Comparison of ENCODE assay signal across 9 cellular contexts in the genomic region with DNA sequence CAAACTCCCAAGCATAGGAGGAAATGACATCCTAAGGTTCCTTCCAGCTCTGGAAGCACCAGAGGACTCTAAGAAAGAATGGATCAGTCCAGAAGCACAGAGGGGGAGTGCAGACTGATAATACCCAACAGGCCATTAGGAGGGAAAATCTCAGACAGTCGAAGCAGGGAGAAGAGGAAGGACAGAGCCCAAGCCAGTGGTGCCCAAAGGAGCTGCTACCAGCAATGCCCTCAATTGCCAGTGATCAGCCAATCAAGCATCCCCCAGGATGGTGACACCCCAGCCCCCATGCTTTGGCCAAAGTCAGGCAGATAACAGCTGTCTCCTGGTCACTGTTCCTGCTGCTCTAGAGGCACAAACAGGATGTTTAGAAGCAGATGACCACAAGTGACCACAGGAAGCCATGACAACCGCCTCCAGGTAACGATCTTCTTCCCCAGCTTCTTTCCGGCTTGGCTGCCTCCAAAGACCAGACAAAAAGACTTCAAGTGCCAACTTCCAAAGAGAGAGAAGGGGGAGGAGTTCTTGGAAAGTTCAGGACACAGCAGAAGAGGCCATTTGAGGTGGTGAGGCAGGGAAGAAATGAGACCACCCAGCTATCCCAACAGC. TPM values are rescaled to one million over a fixed set of nuclear protein-coding genes. Genes with fewer than 3 reads are reported as not detected.
DNase-seq lines count a peak whose midpoint lies in the region; ATAC-seq, FAIRE-seq and TF ChIP-seq lines count a peak whose summit lies in the region.
"Had no signal": no experiment of that assay in that cellular context is flagged by ENCODE, and none has a peak within 500 bp of the region (broad histone marks: within the 10 kb centered on the region; RNA-seq: fewer than 3 reads in every experiment).

No MANE protein-coding gene starts in this region.

- H3K18ac ChIP-seq in H1 (ENCODE audit: extremely low read depth, low read length): no peak overlapping the region
- peak overlapping the region; percentile 15 for H3K18ac ChIP-seq in neuronal stem cell (ENCODE audit: low read length)

- H3K79me2 ChIP-seq in PC-3 (ENCODE audit: low read length) (peaks cover 100% of the 10 kb centered on the region), H1 (ENCODE audit: control insufficient read depth in 1 of 2, insufficient read depth in 2 of 2, low read length in 2 of 2) (peaks cover 0 to 72% of the 10 kb centered on the region in 2 experiments; a peak in 3 of 4 replicates)

- H3K4me3 ChIP-seq in BLaER1 treated with 17β-estradiol and CSF1 and Interleukin-3, amounts not matched to agents 10 nM and 100 nM: no peak overlapping the region
- H3K4me3 ChIP-seq in PC-3 (ENCODE audit: low read length) (no peak overlapping the region), H1 (ENCODE audit: extremely low read depth in 1 of 4, insufficient read depth in 2 of 4, low read depth in 3 of 4, low read length in 4 of 4) (no peak overlapping the region), neuronal stem cell (ENCODE audit: low read length in 2 of 2) (no peak overlapping the region)

- H2BK120ac ChIP-seq in H1 (replicated peaks; ENCODE audit: low read depth, low read length): no peak overlapping the region
- no peak overlapping the region for H2BK120ac ChIP-seq in neuronal stem cell (ENCODE audit: low read depth, low read length)

- TF ChIP-seq RAD21 in H1 (IDR thresholded peaks at IDR 0.05 in 1 of 2, conservative IDR thresholded peaks at IDR 0.05 in 1 of 2; ENCODE audit: low read depth in 2 of 2, low read length in 2 of 2): no peak

- ATAC-seq in PC-3 (no peak), HG02852 (IDR thresholded peaks at IDR 0.05; ENCODE audit: unreplicated experiment) (no peak)

- no peak overlapping the region for H3K56ac ChIP-seq in H1 (replicated peaks; ENCODE audit: insufficient read length, low read depth, low read length)

- no peak for TF ChIP-seq EP300 in H1 (IDR thresholded peaks at IDR 0.05; ENCODE audit: borderline replicate concordance in 1 of 2, low read depth in 2 of 2, low read length in 2 of 2)

- no peaks in the 10 kb centered on the region for H3K9me3 ChIP-seq in BLaER1 treated with 17β-estradiol and CSF1 and Interleukin-3, amounts not matched to agents 10 nM and 100 nM (replicated peaks in 1 of 11)
- H3K9me3 ChIP-seq in PC-3 (ENCODE audit: low read length): no peaks in the 10 kb centered on the region
- no peaks in the 10 kb centered on the region for H3K9me3 ChIP-seq in H1 (ENCODE audit: insufficient read depth in 2 of 2, low read depth in 1 of 2, low read length in 1 of 2)
- H3K9me3 ChIP-seq in neuronal stem cell (replicated peaks in 1 of 2; ENCODE audit: control insufficient read depth in 2 of 2, insufficient read depth in 1 of 2, low read depth in 1 of 2, low read length in 2 of 2): peaks cover 0 to 2% of the 10 kb centered on the region in 2 donors

- DNase-seq in PC-3: no peak
- DNase-seq in H1 (ENCODE audit: low read depth in 1 of 2, low spot score in 2 of 2): no peak
- no peak for DNase-seq in neuronal stem cell (ENCODE audit: low spot score)
- no peak for DNase-seq in middle frontal gyrus (ENCODE audit: extremely low spot score, low spot score)
- DNase-seq in DMS79 treated with DMSO at 0.1 percent for 48 hours (lab: John Stamatoyannopoulos, UW): no peak
- DNase-seq in D341Med (ENCODE audit: low spot score): no peak
- DNase-seq: NCI-H2029 treated with DMSO at 0.1 percent for 48 hours had no signal

- peaks cover 0 to 33% (median 0%) of the 10 kb centered on the region in 11 experiments; a peak in 7 of 22 replicates for H3K27me3 ChIP-seq in BLaER1 treated with 17β-estradiol and CSF1 and Interleukin-3, amounts not matched to agents 10 nM and 100 nM
- H3K27me3 ChIP-seq in PC-3 (ENCODE audit: low read length): no peaks in the 10 kb centered on the region
- no peaks in the 10 kb centered on the region for H3K27me3 ChIP-seq in H1 (replicated peaks in 1 of 4; ENCODE audit: control insufficient read depth in 3 of 4, extremely low read depth in 1 of 4, insufficient read depth in 3 of 4, low read length in 3 of 4)
- H3K27me3 ChIP-seq in neuronal stem cell (ENCODE audit: control insufficient read depth in 3 of 3, insufficient read depth in 3 of 3, low read depth in 1 of 3, low read length in 3 of 3): no peaks in the 10 kb centered on the region

- BruUV-seq in PC-3 (replicated peaks; lab: Mats Ljungman, UMichigan): no TSS peak

- H4K20me1 ChIP-seq in BLaER1 treated with 17β-estradiol and CSF1 and Interleukin-3, amounts not matched to agents 10 nM and 100 nM: peaks cover 42 to 87% (median 69%) of the 10 kb centered on the region in 11 experiments
- H4K20me1 ChIP-seq in PC-3 (ENCODE audit: low read length) (peaks cover 71% of the 10 kb centered on the region), H1 (replicated peaks in 1 of 2; ENCODE audit: control insufficient read depth in 1 of 2, insufficient read depth in 2 of 2, low read length in 2 of 2) (peaks cover 9 to 29% of the 10 kb centered on the region in 2 experiments)

- intact Hi-C loops in PC-3 (cut with micrococcal nuclease): no loop called here

- peak overlapping the region in 1 of 11 experiments; percentile 51; a peak in 1 of 22 replicates for H3K27ac ChIP-seq in BLaER1 treated with 17β-estradiol and CSF1 and Interleukin-3, amounts not matched to agents 10 nM and 100 nM
- H3K27ac ChIP-seq in PC-3 (ENCODE audit: low read length): 0 out of 2 replicates have a peak overlapping the region, but pooled peaks have one; percentile 10
- H3K27ac ChIP-seq in H1 (ENCODE audit: low read depth, low read length): no peak overlapping the region
- no peak overlapping the region for H3K27ac ChIP-seq in neuronal stem cell (replicated peaks; ENCODE audit: low read length)

- FAIRE-seq in H1 (lab: Jason Lieb, UNC): no peak

- H3K4me2 ChIP-seq in BLaER1 treated with 17β-estradiol and CSF1 and Interleukin-3, amounts not matched to agents 10 nM and 100 nM: peak overlapping the region; percentile 75 to 100 (median 81); a peak in 20 of 22 replicates
- H3K4me2 ChIP-seq in PC-3 (ENCODE audit: low read length) (peak overlapping the region; percentile 16), H1 (ENCODE audit: insufficient read depth in 1 of 2, low read depth in 2 of 2, low read length in 2 of 2) (no peak overlapping the region), neuronal stem cell (ENCODE audit: insufficient read depth, low read length, poor library complexity, severe bottlenecking) (no peak overlapping the region)

- POLR2A ChIA-PET in PC-3 (lab: Charles Lee; ENCODE audit: unreplicated experiment) (interaction anchor here (0.7 kb wide), 1 partner anchor 13 kb away, joined by 4 read pairs; no protein-coding TSS in a partner anchor), H1 (lab: Charles Lee; ENCODE audit: partially characterized antibody) (interaction anchor here (67.0 to 88.3 kb wide), 2 partner anchors 18 to 21 kb away, joined by 4270 read pairs; partner anchors contain the start of genes GCN1, PXN, RNU4-1 and RNU4-2)

- peaks cover 4% of the 10 kb centered on the region for H3F3A ChIP-seq in PC-3 (ENCODE audit: low read length, unreplicated experiment)

- no peak for TF ChIP-seq POLR2A in H1 (IDR thresholded peaks at IDR 0.05; ENCODE audit: control extremely low read depth in 1 of 2, low read depth in 2 of 2, low read length in 2 of 2)

- H3K4me1 ChIP-seq in BLaER1 treated with 17β-estradiol and CSF1 and Interleukin-3, amounts not matched to agents 10 nM and 100 nM: peaks cover 44 to 90% (median 62%) of the 10 kb centered on the region in 10 experiments
- H3K4me1 ChIP-seq in PC-3 (ENCODE audit: insufficient read depth, low read length) (peaks cover 48% of the 10 kb centered on the region), H1 (replicated peaks in 1 of 4; ENCODE audit: control insufficient read depth in 3 of 4, insufficient read depth in 4 of 4, low read length in 3 of 4) (peaks cover 3 to 11% (median 6%) of the 10 kb centered on the region in 4 experiments; a peak in 6 of 7 replicates), neuronal stem cell (ENCODE audit: control insufficient read depth in 2 of 2, insufficient read depth in 1 of 2, low read depth in 1 of 2, low read length in 2 of 2) (peaks cover 8 to 15% of the 10 kb centered on the region in 2 donors)

- 91% methylated on average over 4 of the region's 4 CpGs; no CpG with 5 or more reads in 1 of the 2 experiments for WGBS in H1 (ENCODE audit: extremely low coverage in 1 of 2, insufficient coverage in 1 of 2, insufficient read length in 1 of 2, insufficient replicate concordance in 2 of 2, low coverage in 1 of 2, low lambda C conversion rate in 2 of 2, missing lambda C conversion rate in 1 of 2), 2 experiments
- WGBS in neuronal stem cell (ENCODE audit: extremely low coverage in 2 of 2, insufficient read length in 2 of 2, insufficient replicate concordance in 1 of 2), 2 donors: no CpG with 5 or more reads among the region's 4 CpGs

- H2BK5ac ChIP-seq in H1 (ENCODE audit: low read depth, low read length): no peak overlapping the region
- H2BK5ac ChIP-seq in neuronal stem cell (ENCODE audit: low read length): no peak overlapping the region

- H2AK5ac ChIP-seq in H1 (ENCODE audit: low read depth, low read length) (no peak overlapping the region), neuronal stem cell (ENCODE audit: low read depth, low read length) (no peak overlapping the region)

- H4K91ac ChIP-seq in H1 (replicated peaks; ENCODE audit: insufficient read length, low read length): no peak overlapping the region
- H4K91ac ChIP-seq in neuronal stem cell (ENCODE audit: low read depth, low read length, poor library complexity): no peak overlapping the region

- no peak overlapping the region for H2BK20ac ChIP-seq in H1 (ENCODE audit: low read length)

- H3K36me3 ChIP-seq in BLaER1 treated with 17β-estradiol and CSF1 and Interleukin-3, amounts not matched to agents 10 nM and 100 nM: peaks cover 0 to 33% (median 0%) of the 10 kb centered on the region in 11 experiments; a peak in 7 of 22 replicates
- H3K36me3 ChIP-seq in PC-3 (ENCODE audit: low read depth, low read length) (peaks cover 49% of the 10 kb centered on the region), H1 (ENCODE audit: control insufficient read depth in 2 of 4, insufficient read depth in 4 of 4, low read length in 3 of 4) (no peaks in the 10 kb centered on the region; a peak in 1 of 8 replicates), neuronal stem cell (replicated peaks in 1 of 2; ENCODE audit: control insufficient read depth in 2 of 2, insufficient read depth in 2 of 2, low read length in 2 of 2) (peaks cover 0 to 4% of the 10 kb centered on the region in 2 donors)

- H4K5ac ChIP-seq in H1 (ENCODE audit: insufficient read length, low read depth, low read length): no peak overlapping the region

- H2BK12ac ChIP-seq in H1 (ENCODE audit: low read depth, low read length) (0 out of 2 replicates have a peak overlapping the region, but pooled peaks have one; percentile 33), neuronal stem cell (ENCODE audit: low read length) (no peak overlapping the region)

- H3K9ac ChIP-seq in BLaER1 treated with 17β-estradiol and CSF1 and Interleukin-3, amounts not matched to agents 10 nM and 100 nM: no peak overlapping the region
- H3K9ac ChIP-seq in PC-3 (ENCODE audit: low read length) (no peak overlapping the region), H1 (replicated peaks in 1 of 4; ENCODE audit: extremely low read depth in 1 of 4, low read depth in 3 of 4, low read length in 3 of 4) (no peak overlapping the region), neuronal stem cell (ENCODE audit: low read depth, low read length, poor library complexity) (no peak overlapping the region)

- H3K14ac ChIP-seq in H1 (ENCODE audit: insufficient read length) (no peak overlapping the region), neuronal stem cell (ENCODE audit: low read length) (no peak overlapping the region)

- H2BK15ac ChIP-seq in H1 (ENCODE audit: low read length) (no peak overlapping the region), neuronal stem cell (ENCODE audit: low read length) (no peak overlapping the region)

- H3K23ac ChIP-seq in H1 (ENCODE audit: insufficient read length) (peak overlapping the region; percentile 35), neuronal stem cell (ENCODE audit: low read depth, low read length, poor library complexity) (no peak overlapping the region)

- H3K79me1 ChIP-seq in H1 (ENCODE audit: low read depth, low read length): peaks cover 13% of the 10 kb centered on the region
- no peaks in the 10 kb centered on the region for H3K79me1 ChIP-seq in neuronal stem cell (ENCODE audit: low read depth, low read length)

- no peaks in the 10 kb centered on the region for H3K9me2 ChIP-seq in PC-3 (replicated peaks; ENCODE audit: low read length)

- CTCF ChIA-PET in PC-3 (lab: Charles Lee): no interaction called here
- CTCF ChIA-PET in H1 (lab: Charles Lee; ENCODE audit: partially characterized antibody): interaction anchor here (1.2 to 34.8 kb wide), 4 partner anchors 4 to 48 kb away, joined by 3 to 930 read pairs (median 741); partner anchors contain the start of genes PXN and RPLP0

- H3K23me2 ChIP-seq in H1 (ENCODE audit: low read depth, low read length): no peaks in the 10 kb centered on the region

- H4K8ac ChIP-seq in H1 (ENCODE audit: extremely low read depth, insufficient read depth, low read length) (no peak overlapping the region), neuronal stem cell (ENCODE audit: low read depth, low read length) (no peak overlapping the region)

- H3K4ac ChIP-seq in H1 (replicated peaks; ENCODE audit: insufficient read length, low read depth, low read length) (no peak overlapping the region), neuronal stem cell (ENCODE audit: low read length) (no peak overlapping the region)

- no peak overlapping the region for H2AFZ ChIP-seq in PC-3 (ENCODE audit: low read length)
- H2AFZ ChIP-seq in H1 (ENCODE audit: low read length): no peak overlapping the region
- H2AFZ ChIP-seq in neuronal stem cell (ENCODE audit: low read length): no peak overlapping the region

- TF ChIP-seq CTCF in PC-3 (conservative IDR thresholded peaks at IDR 0.05; ENCODE audit: low read depth, low read length): no peak
- TF ChIP-seq CTCF in H1 (IDR thresholded peaks at IDR 0.05; ENCODE audit: control extremely low read depth in 1 of 3, insufficient read depth in 1 of 3, low read depth in 1 of 3, low read length in 3 of 3): no peak

RNA-seq across cellular contexts. Expression of gene PXN, which starts 16.2 kb away (rescaled TPM):
- 313 and 413 TPM in 2 replicates for total RNA-seq in PC-3 (2014; rRNA removed)
- total RNA-seq in H1 (2021; fragmentation: NEBNext Ultra II Directional; extraction: Animal tissue kit (Norgen Biotek cat#: 25700)): 105 and 109 TPM in 2 replicates
- 51.0 and 89.2 TPM in 2 replicates for polyA plus RNA-seq in H1 (2011; rRNA removed)
- polyA plus RNA-seq in H1 (2011; cell fraction: cytosol; rRNA removed): 29.0 TPM
- polyA plus RNA-seq in H1 (2011; cell fraction: nucleus; rRNA removed): 80.4 TPM
- polyA plus RNA-seq in H1 (2012, experiment 1 of 2): 58.2 to 73.1 TPM (median 70.3 TPM) in 4 replicates
- polyA plus RNA-seq in H1 (2012, experiment 2 of 2): 83.1 TPM
- polyA plus RNA-seq in H1 (2013, experiment 1 of 2): 88.7 TPM
- polyA plus RNA-seq in H1 (2013, experiment 2 of 2): 91.0 TPM
- 45.0 and 62.0 TPM in 2 replicates for polyA minus RNA-seq in H1 (2011; rRNA and poly(A)+ RNA removed)
- 30.5 TPM for polyA minus RNA-seq in H1 (2011; cell fraction: cytosol; rRNA and poly(A)+ RNA removed)
- 33.2 TPM for polyA minus RNA-seq in H1 (2011; cell fraction: nucleus; rRNA and poly(A)+ RNA removed)
- polyA plus RNA-seq in neuronal stem cell (2013, experiment 1 of 2): 29.0 TPM
- polyA plus RNA-seq in neuronal stem cell (2013, experiment 2 of 2): 29.6 TPM

RNA-seq across cellular contexts. Expression of gene RNU4-2, which starts 42.3 kb away (rescaled TPM):
- under 0.01 TPM in 2 replicates for total RNA-seq in PC-3 (2014; rRNA removed)
- 1,112 and 1,388 TPM in 2 replicates for total RNA-seq in H1 (2021; fragmentation: NEBNext Ultra II Directional; extraction: Animal tissue kit (Norgen Biotek cat#: 25700))
- polyA plus RNA-seq in H1 (2011; rRNA removed): under 0.01 TPM in 2 replicates
- polyA plus RNA-seq in H1 (2011; cell fraction: cytosol; rRNA removed): under 0.01 TPM
- under 0.01 TPM for polyA plus RNA-seq in H1 (2011; cell fraction: nucleus; rRNA removed)
- polyA plus RNA-seq in H1 (2012, experiment 1 of 2): 129 to 168 TPM in 2 of 4 replicates, not detected in the others
- not detected for polyA plus RNA-seq in H1 (2012, experiment 2 of 2)
- polyA plus RNA-seq in H1 (2013, experiment 1 of 2): not detected
- not detected for polyA plus RNA-seq in H1 (2013, experiment 2 of 2)
- polyA minus RNA-seq in H1 (2011; rRNA and poly(A)+ RNA removed): 15,221 and 27,096 TPM in 2 replicates
- 41,377 TPM for polyA minus RNA-seq in H1 (2011; cell fraction: cytosol; rRNA and poly(A)+ RNA removed)
- polyA minus RNA-seq in H1 (2011; cell fraction: nucleus; rRNA and poly(A)+ RNA removed): under 0.01 TPM
- not detected for polyA plus RNA-seq in neuronal stem cell (2013, experiment 1 of 2)
- polyA plus RNA-seq in neuronal stem cell (2013, experiment 2 of 2): not detected

RNA-seq across cellular contexts. Expression of gene RNU4-1, which starts 43.7 kb away (rescaled TPM):
- total RNA-seq in PC-3 (2014; rRNA removed): under 0.01 TPM in 2 replicates
- 1,424 and 1,786 TPM in 2 replicates for total RNA-seq in H1 (2021; fragmentation: NEBNext Ultra II Directional; extraction: Animal tissue kit (Norgen Biotek cat#: 25700))
- polyA plus RNA-seq in H1 (2011; rRNA removed): under 0.01 TPM in 2 replicates
- under 0.01 TPM for polyA plus RNA-seq in H1 (2011; cell fraction: cytosol; rRNA removed)
- polyA plus RNA-seq in H1 (2011; cell fraction: nucleus; rRNA removed): under 0.01 TPM
- polyA plus RNA-seq in H1 (2012, experiment 1 of 2): 269 to 479 TPM in 2 of 4 replicates, not detected in the others
- not detected for polyA plus RNA-seq in H1 (2012, experiment 2 of 2)
- not detected for polyA plus RNA-seq in H1 (2013, experiment 1 of 2)
- not detected for polyA plus RNA-seq in H1 (2013, experiment 2 of 2)
- polyA minus RNA-seq in H1 (2011; rRNA and poly(A)+ RNA removed): 17,972 and 34,273 TPM in 2 replicates
- polyA minus RNA-seq in H1 (2011; cell fraction: cytosol; rRNA and poly(A)+ RNA removed): 67,273 TPM
- under 0.01 TPM for polyA minus RNA-seq in H1 (2011; cell fraction: nucleus; rRNA and poly(A)+ RNA removed)
- polyA plus RNA-seq in neuronal stem cell (2013, experiment 1 of 2): not detected
- not detected for polyA plus RNA-seq in neuronal stem cell (2013, experiment 2 of 2)

RNA-seq across cellular contexts. Expression of gene RPLP0, which starts 48.5 kb away (rescaled TPM):
- total RNA-seq in PC-3 (2014; rRNA removed): 6,714 and 7,550 TPM in 2 replicates
- 2,987 and 3,029 TPM in 2 replicates for total RNA-seq in H1 (2021; fragmentation: NEBNext Ultra II Directional; extraction: Animal tissue kit (Norgen Biotek cat#: 25700))
- polyA plus RNA-seq in H1 (2011; rRNA removed): 8,838 and 10,765 TPM in 2 replicates
- polyA plus RNA-seq in H1 (2011; cell fraction: cytosol; rRNA removed): 10,357 TPM
- polyA plus RNA-seq in H1 (2011; cell fraction: nucleus; rRNA removed): 6,829 TPM
- 4,444 to 5,241 TPM (median 4,665 TPM) in 4 replicates for polyA plus RNA-seq in H1 (2012, experiment 1 of 2)
- polyA plus RNA-seq in H1 (2012, experiment 2 of 2): 7,158 TPM
- polyA plus RNA-seq in H1 (2013, experiment 1 of 2): 4,021 TPM
- polyA plus RNA-seq in H1 (2013, experiment 2 of 2): 3,982 TPM
- polyA minus RNA-seq in H1 (2011; rRNA and poly(A)+ RNA removed): 5,851 and 5,958 TPM in 2 replicates
- 2,113 TPM for polyA minus RNA-seq in H1 (2011; cell fraction: cytosol; rRNA and poly(A)+ RNA removed)
- 1,976 TPM for polyA minus RNA-seq in H1 (2011; cell fraction: nucleus; rRNA and poly(A)+ RNA removed)
- polyA plus RNA-seq in neuronal stem cell (2013, experiment 1 of 2): 4,689 TPM
- polyA plus RNA-seq in neuronal stem cell (2013, experiment 2 of 2): 4,697 TPM

RNA-seq across cellular contexts. Expression of gene SIRT4, which starts 52.8 kb away (rescaled TPM):
- 0.98 and 1.9 TPM in 2 replicates for total RNA-seq in PC-3 (2014; rRNA removed)
- total RNA-seq in H1 (2021; fragmentation: NEBNext Ultra II Directional; extraction: Animal tissue kit (Norgen Biotek cat#: 25700)): 2.3 and 4.1 TPM in 2 replicates
- 2.7 and 3.8 TPM in 2 replicates for polyA plus RNA-seq in H1 (2011; rRNA removed)
- polyA plus RNA-seq in H1 (2011; cell fraction: cytosol; rRNA removed): 4.1 TPM
- polyA plus RNA-seq in H1 (2011; cell fraction: nucleus; rRNA removed): 3.0 TPM
- polyA plus RNA-seq in H1 (2012, experiment 1 of 2): 2.8 to 5.4 TPM (median 4.4 TPM) in 4 replicates
- polyA plus RNA-seq in H1 (2012, experiment 2 of 2): 3.1 TPM
- polyA plus RNA-seq in H1 (2013, experiment 1 of 2): 1.4 TPM
- 2.1 TPM for polyA plus RNA-seq in H1 (2013, experiment 2 of 2)
- polyA minus RNA-seq in H1 (2011; rRNA and poly(A)+ RNA removed): 2.5 and 3.1 TPM in 2 replicates
- polyA minus RNA-seq in H1 (2011; cell fraction: cytosol; rRNA and poly(A)+ RNA removed): 1.9 TPM
- 1.4 TPM for polyA minus RNA-seq in H1 (2011; cell fraction: nucleus; rRNA and poly(A)+ RNA removed)
- polyA plus RNA-seq in neuronal stem cell (2013, experiment 1 of 2): 4.2 TPM
- polyA plus RNA-seq in neuronal stem cell (2013, experiment 2 of 2): 4.0 TPM

Comparison
In these comparisons a context has a peak if more than half of its experiments do, and no peak if none do; other contexts are left out.
1. H3K4me2 ChIP-seq: peak in BLaER1 treated with 17β-estradiol and CSF1 and Interleukin-3, amounts not matched to agents 10 nM and 100 nM (11 of 11) and PC-3 (single experiment); none in H1 (0 of 2) and neuronal stem cell (single experiment).
2. RNA of gene RNU4-2, which starts 42.3 kb away (total RNA-seq): 1,112 to 1,388 TPM in H1; under 0.01 TPM in PC-3; every median in the first group is over 1,000 times any median in the second.
3. RNA of gene RNU4-1, which starts 43.7 kb away (total RNA-seq): 1,424 to 1,786 TPM in H1; under 0.01 TPM in PC-3; every median in the first group is over 1,000 times any median in the second.